ENCODE assay signal across 7 cellular contexts in the genomic region with DNA sequence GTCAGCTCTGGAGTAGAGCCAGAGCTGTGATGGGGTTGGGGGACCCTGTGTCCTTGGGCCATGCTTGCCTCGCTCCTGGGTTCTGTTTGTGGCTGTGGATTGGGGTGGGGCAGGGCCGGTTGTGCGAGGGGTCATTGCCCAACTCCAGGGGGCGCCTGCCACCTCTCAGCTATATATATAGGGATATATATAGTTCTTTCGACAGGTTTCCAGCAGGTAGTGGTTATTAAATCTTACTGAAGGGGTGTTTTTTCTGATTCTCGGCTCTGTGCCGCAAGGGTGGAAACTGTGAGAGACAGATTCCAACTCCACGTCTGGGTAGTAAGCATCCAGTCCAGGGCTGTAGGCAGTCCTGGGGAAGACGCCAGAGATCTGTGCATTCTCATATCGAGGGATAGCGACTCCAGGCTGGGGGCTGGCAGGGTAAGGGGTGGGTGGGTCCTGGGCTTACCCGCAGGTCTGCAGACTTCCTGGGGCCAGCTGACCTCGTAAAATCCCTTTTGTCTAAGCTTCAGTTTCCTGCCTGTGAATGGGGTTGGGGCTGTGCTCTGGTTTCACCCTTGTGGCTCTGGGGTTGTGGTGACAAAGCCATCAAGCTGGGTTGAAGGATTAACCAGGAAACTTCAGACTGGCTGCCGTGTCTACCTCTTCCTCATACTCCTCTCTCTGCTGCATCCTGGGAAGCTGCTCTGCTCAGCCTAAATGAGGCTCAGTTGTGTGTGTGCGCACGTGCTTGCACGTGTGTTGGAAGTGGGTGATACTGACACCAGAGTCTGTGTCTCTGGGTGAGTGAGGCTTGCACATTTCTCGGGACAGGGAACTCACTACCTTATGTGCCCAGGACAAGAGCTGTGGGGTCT. TPM values are rescaled to one million over a fixed set of nuclear protein-coding genes. Genes with fewer than 3 reads are reported as not detected.
A peak's percentile ranks its signal among the peaks of the same experiment; 100 is the strongest.
DNase-seq lines count a peak whose midpoint lies in the region; ATAC-seq and TF ChIP-seq lines count a peak whose summit lies in the region.
"Not testable (repeated sequence)": the region's sequence is repeated elsewhere in the genome, so short reads cannot be mapped to it uniquely, and the experiment has no call there.

No MANE protein-coding gene starts in this region.

- POLR2A ChIA-PET in Panc1 (lab: Charles Lee); activated CD8-positive, alpha-beta T cell treated with anti-CD3 and anti-CD28 coated beads, Interleukin-2, amount 10 ng/mL, durations not matched to agents 7 days and 5 days (lab: Charles Lee): not testable (repeated sequence)

- not testable (repeated sequence) for H3K4me1 ChIP-seq in Panc1 (ENCODE audit: control insufficient read depth, insufficient read depth, low read length)
- peaks cover 7 to 52% of the 10 kb centered on the region in 2 donors for H3K4me1 ChIP-seq in left lung

- H3K4me1 Mint-ChIP-seq in activated CD8-positive, alpha-beta T cell treated with anti-CD3 and anti-CD28 coated beads, Interleukin-2, amount 10 ng/mL, durations not matched to agents 7 days and 5 days (ENCODE audit: low read depth), result peaks cover 61% of the 10 kb centered on the region
- peaks cover 12% of the 10 kb centered on the region for H3K4me1 Mint-ChIP-seq in progenitor cell of endocrine pancreas (ENCODE audit: low read depth)

- not testable (repeated sequence) for TF ChIP-seq CTCF in Panc1 (IDR thresholded peaks at IDR 0.05); left lung (IDR thresholded peaks at IDR 0.05)
- peak; percentile 8 for TF ChIP-seq CTCF in choroid plexus epithelial cell (conservative IDR thresholded peaks at IDR 0.05; ENCODE audit: low read depth, low read length)
- peak; percentile 46 for TF ChIP-seq CTCF in progenitor cell of endocrine pancreas (IDR thresholded peaks at IDR 0.05; ENCODE audit: unreplicated experiment)

- not testable (repeated sequence) for H3K36me3 Mint-ChIP-seq in activated CD8-positive, alpha-beta T cell treated with anti-CD3 and anti-CD28 coated beads, Interleukin-2, amount 10 ng/mL, durations not matched to agents 7 days and 5 days (ENCODE audit: low read depth); progenitor cell of endocrine pancreas (ENCODE audit: insufficient read depth)

- intact Hi-C loops in Panc1 (cut with micrococcal nuclease; ENCODE audit: unreplicated experiment); left lung (cut with DNase I): not testable (repeated sequence)

- peak overlapping the region; percentile 67 for H3K4me3 Mint-ChIP-seq in activated CD8-positive, alpha-beta T cell treated with anti-CD3 and anti-CD28 coated beads, Interleukin-2, amount 10 ng/mL, durations not matched to agents 7 days and 5 days
- H3K4me3 Mint-ChIP-seq in progenitor cell of endocrine pancreas (ENCODE audit: low read depth), result peak overlapping the region; percentile 67

- H3K27me3 Mint-ChIP-seq in activated CD8-positive, alpha-beta T cell treated with anti-CD3 and anti-CD28 coated beads, Interleukin-2, amount 10 ng/mL, durations not matched to agents 7 days and 5 days (ENCODE audit: low read depth); progenitor cell of endocrine pancreas: not testable (repeated sequence)

- DNase-seq in GDM1 (lab: John Stamatoyannopoulos, UW), result peak; percentile 68
- DNase-seq in KG1 (lab: John Stamatoyannopoulos, UW), result peak; percentile 47
- DNase-seq in Panc1 (ENCODE audit: low read depth, low spot score); left lung; progenitor cell of endocrine pancreas (ENCODE audit: low spot score, unreplicated experiment): not testable (repeated sequence)
- DNase-seq in activated CD8-positive, alpha-beta T cell treated with anti-CD3 and anti-CD28 coated beads, Interleukin-2, amount 10 ng/mL, durations not matched to agents 7 days and 5 days, result peak; percentile 54
- DNase-seq in choroid plexus epithelial cell (ENCODE audit: low read depth), result peak; percentile 21

- in situ Hi-C loops in Panc1 (cut with HindIII; ENCODE audit: low pct_unique_long_range_greater_than_20kb, low sequenced_read_pairs), result not testable (repeated sequence)

- H3K27ac ChIP-seq in Panc1 (ENCODE audit: low read length), result not testable (repeated sequence)
- H3K27ac ChIP-seq in left lung, result peak overlapping the region; percentile 7 to 78

- not testable (repeated sequence) for H3K27me3 ChIP-seq in Panc1 (ENCODE audit: control insufficient read depth, insufficient read depth, low read length); left lung

- H3K27ac Mint-ChIP-seq in activated CD8-positive, alpha-beta T cell treated with anti-CD3 and anti-CD28 coated beads, Interleukin-2, amount 10 ng/mL, durations not matched to agents 7 days and 5 days, result peak overlapping the region; percentile 82
- peak overlapping the region; percentile 56 for H3K27ac Mint-ChIP-seq in progenitor cell of endocrine pancreas

- H3K9me3 Mint-ChIP-seq in activated CD8-positive, alpha-beta T cell treated with anti-CD3 and anti-CD28 coated beads, Interleukin-2, amount 10 ng/mL, durations not matched to agents 7 days and 5 days (ENCODE audit: insufficient read depth); progenitor cell of endocrine pancreas (ENCODE audit: low read depth): not testable (repeated sequence)

- not testable (repeated sequence) for H3K36me3 ChIP-seq in Panc1 (ENCODE audit: control insufficient read depth, insufficient read depth, low read length); left lung

- CTCF ChIA-PET in Panc1 (lab: Charles Lee); activated CD8-positive, alpha-beta T cell treated with anti-CD3 and anti-CD28 coated beads, Interleukin-2, amount 10 ng/mL, durations not matched to agents 7 days and 5 days (lab: Charles Lee): not testable (repeated sequence)

- BruUV-seq in Panc1 (replicated peaks; lab: Mats Ljungman, UMichigan), result not testable (repeated sequence)

- peak; percentile 78 for ATAC-seq in Panc1
- ATAC-seq in activated CD8-positive, alpha-beta T cell treated with anti-CD3 and anti-CD28 coated beads, Interleukin-2, amount 10 ng/mL, durations not matched to agents 7 days and 5 days, result peak; percentile 65
- ATAC-seq in left lung, result peak; percentile 52

- H3K9me3 ChIP-seq in Panc1 (ENCODE audit: control insufficient read depth, insufficient read depth, low read depth, low read length); left lung: not testable (repeated sequence)

- H3K4me3 ChIP-seq in Panc1 (ENCODE audit: low read depth in 2 of 2, low read length in 2 of 2) (peak overlapping the region in 1 of 2 experiments; percentile 23; a peak in 1 of 4 replicates), left lung (peak overlapping the region in 1 of 2 donors; percentile 37)
- H3K4me3 ChIP-seq in choroid plexus epithelial cell (ENCODE audit: low read depth, low read length), result not testable (repeated sequence)

RNA-seq across cellular contexts. Expression of gene GGT1, which starts 1.0 kb away (rescaled TPM):
- 2.6 TPM for total RNA-seq in Panc1 (2021; ENCODE audit: unreplicated experiment)
- polyA plus RNA-seq in Panc1 (2012; ENCODE audit: insufficient read length), result 5.5 TPM
- total RNA-seq in activated CD8-positive, alpha-beta T cell treated with anti-CD3 and anti-CD28 coated beads, Interleukin-2, amount 10 ng/mL, durations not matched to agents 7 days and 5 days, result 10 to 100 TPM; 20.0 to 23.6 TPM
- total RNA-seq in left lung, result 10 to 100 TPM; 42.5 to 96.4 TPM
- 16.9 and 17.1 TPM in 2 replicates for total RNA-seq in progenitor cell of endocrine pancreas

RNA-seq across cellular contexts. Expression of gene LRRC75B, which starts 11.1 kb away (rescaled TPM):
- total RNA-seq in Panc1 (2021; ENCODE audit: unreplicated experiment) (4.1 TPM), left lung (10 to 100 TPM in 1 of 2 donors, 1 to 10 TPM in 1; 6.8 to 11.4 TPM), progenitor cell of endocrine pancreas (23.6 and 24.6 TPM in 2 replicates)
- polyA plus RNA-seq in Panc1 (2012; ENCODE audit: insufficient read length), result 8.3 TPM
- total RNA-seq in activated CD8-positive, alpha-beta T cell treated with anti-CD3 and anti-CD28 coated beads, Interleukin-2, amount 10 ng/mL, durations not matched to agents 7 days and 5 days, result 1 to 10 TPM in 1 of 2 experiments, under 1 TPM in 1; 0.91 to 1.3 TPM

RNA-seq across cellular contexts. Expression of gene SNRPD3, which starts 48.2 kb away (rescaled TPM):
- total RNA-seq in Panc1 (2021; ENCODE audit: unreplicated experiment) (89.4 TPM), left lung (10 to 100 TPM; 62.7 to 67.3 TPM), progenitor cell of endocrine pancreas (124 and 125 TPM in 2 replicates)
- polyA plus RNA-seq in Panc1 (2012; ENCODE audit: insufficient read length), result 131 TPM
- 100 to 1,000 TPM; 136 to 144 TPM for total RNA-seq in activated CD8-positive, alpha-beta T cell treated with anti-CD3 and anti-CD28 coated beads, Interleukin-2, amount 10 ng/mL, durations not matched to agents 7 days and 5 days

RNA-seq across cellular contexts. Expression of gene GUCD1, which starts 49.1 kb away (rescaled TPM):
- total RNA-seq in Panc1 (2021; ENCODE audit: unreplicated experiment) (97.7 TPM), left lung (100 to 1,000 TPM; 115 to 188 TPM), progenitor cell of endocrine pancreas (62.0 and 67.5 TPM in 2 replicates)
- 74.9 TPM for polyA plus RNA-seq in Panc1 (2012; ENCODE audit: insufficient read length)
- total RNA-seq in activated CD8-positive, alpha-beta T cell treated with anti-CD3 and anti-CD28 coated beads, Interleukin-2, amount 10 ng/mL, durations not matched to agents 7 days and 5 days, result 100 to 1,000 TPM; 129 to 133 TPM
